Comparison of ENCODE assay signal across 1 cellular context in the genomic region with DNA sequence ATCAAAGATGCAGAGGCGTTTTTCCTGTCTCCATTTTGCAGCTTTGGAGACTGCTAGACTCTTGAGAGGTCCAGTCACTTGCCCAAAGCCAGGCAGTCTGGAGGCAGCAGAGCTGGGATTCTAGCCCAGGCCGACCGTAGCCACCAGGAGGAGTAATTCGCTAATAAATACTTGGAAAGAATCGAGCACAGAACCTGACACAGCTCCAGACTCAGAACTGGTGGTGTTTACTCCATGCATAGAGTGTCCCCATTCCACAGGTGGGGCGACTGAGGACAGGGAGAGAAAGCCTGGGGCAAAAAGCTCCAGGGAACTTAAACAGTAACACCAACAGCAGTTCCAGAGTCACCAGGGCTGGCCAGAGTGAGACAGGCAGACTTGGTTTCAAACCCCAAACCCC.
TF ChIP-seq lines count a peak whose summit lies in the region.

No MANE protein-coding gene starts in this region.

TF ChIP-seq in GM12878, 131 proteins besides CTCF, POLR2A, EP300 and RAD21:
- TF ChIP-seq, protein P1, sequence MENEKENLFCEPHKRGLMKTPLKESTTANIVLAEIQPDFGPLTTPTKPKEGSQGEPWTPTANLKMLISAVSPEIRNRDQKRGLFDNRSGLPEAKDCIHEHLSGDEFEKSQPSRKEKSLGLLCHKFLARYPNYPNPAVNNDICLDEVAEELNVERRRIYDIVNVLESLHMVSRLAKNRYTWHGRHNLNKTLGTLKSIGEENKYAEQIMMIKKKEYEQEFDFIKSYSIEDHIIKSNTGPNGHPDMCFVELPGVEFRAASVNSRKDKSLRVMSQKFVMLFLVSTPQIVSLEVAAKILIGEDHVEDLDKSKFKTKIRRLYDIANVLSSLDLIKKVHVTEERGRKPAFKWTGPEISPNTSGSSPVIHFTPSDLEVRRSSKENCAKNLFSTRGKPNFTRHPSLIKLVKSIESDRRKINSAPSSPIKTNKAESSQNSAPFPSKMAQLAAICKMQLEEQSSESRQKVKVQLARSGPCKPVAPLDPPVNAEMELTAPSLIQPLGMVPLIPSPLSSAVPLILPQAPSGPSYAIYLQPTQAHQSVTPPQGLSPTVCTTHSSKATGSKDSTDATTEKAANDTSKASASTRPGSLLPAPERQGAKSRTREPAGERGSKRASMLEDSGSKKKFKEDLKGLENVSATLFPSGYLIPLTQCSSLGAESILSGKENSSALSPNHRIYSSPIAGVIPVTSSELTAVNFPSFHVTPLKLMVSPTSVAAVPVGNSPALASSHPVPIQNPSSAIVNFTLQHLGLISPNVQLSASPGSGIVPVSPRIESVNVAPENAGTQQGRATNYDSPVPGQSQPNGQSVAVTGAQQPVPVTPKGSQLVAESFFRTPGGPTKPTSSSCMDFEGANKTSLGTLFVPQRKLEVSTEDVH (IDR thresholded peaks at IDR 0.05; ENCODE audit: low read depth, partially characterized antibody): no peak
- 0 out of 2 replicates have a peak, but pooled peaks have one; percentile 34 for TF ChIP-seq ZBTB33 (IDR thresholded peaks at IDR 0.05)
